16 cellular contexts compared by ENCODE assay signal in genomic region chr3:13598926-13599886, GRCh38. TPM values are rescaled to one million over a fixed set of nuclear protein-coding genes. Genes with fewer than 3 reads are reported as not detected.
A peak's percentile ranks its signal among the peaks of the same experiment; 100 is the strongest.
DNase-seq lines count a peak whose midpoint lies in the region; ATAC-seq, FAIRE-seq and TF ChIP-seq lines count a peak whose summit lies in the region.
"Had no signal": no experiment of that assay in that cellular context is flagged by ENCODE, and none has a peak within 500 bp of the region (broad histone marks: within the 10 kb centered on the region; RNA-seq: fewer than 3 reads in every experiment).

No MANE protein-coding gene starts in this region.

- peaks cover 36% of the 10 kb centered on the region for H3K4me1 Mint-ChIP-seq in MCF 10A (ENCODE audit: insufficient read depth, unreplicated experiment)
- H3K4me1 Mint-ChIP-seq: stimulated activated effector memory CD8-positive, alpha-beta T cell treated with anti-CD3 and anti-CD28 coated beads, Interleukin-12 subunit alpha, Interleukin-12 subunit beta, amount 100 ng/mL, for 72 hours had no signal

- intact Hi-C loops in MCF 10A (cut with micrococcal nuclease), result no loop called here
- intact Hi-C loops in breast epithelium (cut with DNase I; ENCODE audit: low total_unique reads), result no loop called here
- intact Hi-C loops in aorta (cut with DNase I), result no loop called here

- H3K9me3 ChIP-seq in breast epithelium (no peaks in the 10 kb centered on the region), aorta (ENCODE audit: control insufficient read depth, low read length) (no peaks in the 10 kb centered on the region), gastroesophageal sphincter (no peaks in the 10 kb centered on the region)

- no peak overlapping the region for H3K4me3 ChIP-seq in breast epithelium
- no peak overlapping the region for H3K4me3 ChIP-seq in bronchial epithelial cell (ENCODE audit: low read depth, low read length)
- H3K4me3 ChIP-seq in aorta (ENCODE audit: low read length in 2 of 2), result no peak overlapping the region
- no peak overlapping the region for H3K4me3 ChIP-seq in gastroesophageal sphincter

- H3K27me3 ChIP-seq in breast epithelium (no peaks in the 10 kb centered on the region), bronchial epithelial cell (ENCODE audit: control insufficient read depth, insufficient read depth, low read length) (no peaks in the 10 kb centered on the region), aorta (ENCODE audit: control insufficient read depth in 1 of 2, insufficient read depth in 2 of 2, low read length in 1 of 2) (no peaks in the 10 kb centered on the region), gastroesophageal sphincter (peaks cover 26% of the 10 kb centered on the region)

- no peak overlapping the region for H3K4me3 Mint-ChIP-seq in MCF 10A (ENCODE audit: unreplicated experiment)
- H3K4me3 Mint-ChIP-seq: nephron progenitor cell; stimulated activated effector memory CD8-positive, alpha-beta T cell treated with anti-CD3 and anti-CD28 coated beads, Interleukin-12 subunit alpha, Interleukin-12 subunit beta, amount 100 ng/mL, for 72 hours had no signal

- no peaks in the 10 kb centered on the region for H3K9me3 Mint-ChIP-seq in MCF 10A (ENCODE audit: unreplicated experiment)
- H3K9me3 Mint-ChIP-seq: stimulated activated effector memory CD8-positive, alpha-beta T cell treated with anti-CD3 and anti-CD28 coated beads, Interleukin-12 subunit alpha, Interleukin-12 subunit beta, amount 100 ng/mL, for 72 hours had no signal

- TF ChIP-seq CTCF in MCF 10A (IDR thresholded peaks at IDR 0.05; ENCODE audit: unreplicated experiment), result no peak
- no peak for TF ChIP-seq CTCF in breast epithelium (IDR thresholded peaks at IDR 0.05)
- no peak for TF ChIP-seq CTCF in bronchial epithelial cell (IDR thresholded peaks at IDR 0.05; ENCODE audit: insufficient read depth, low read length, severe bottlenecking)
- TF ChIP-seq CTCF in gastroesophageal sphincter (IDR thresholded peaks at IDR 0.05), result no peak

- ATAC-seq in aorta (ENCODE audit: low FRiP score) (peak; percentile 9), gastroesophageal sphincter (no peak)

- TF ChIP-seq EP300 in gastroesophageal sphincter (IDR thresholded peaks at IDR 0.05), result no peak

- no TSS peak for BruUV-seq in MCF 10A (replicated peaks; lab: Mats Ljungman, UMichigan)

- H3K27ac Mint-ChIP-seq in MCF 10A (ENCODE audit: low read depth, unreplicated experiment), result peak overlapping the region; percentile 95
- H3K27ac Mint-ChIP-seq: stimulated activated effector memory CD8-positive, alpha-beta T cell treated with anti-CD3 and anti-CD28 coated beads, Interleukin-12 subunit alpha, Interleukin-12 subunit beta, amount 100 ng/mL, for 72 hours had no signal

- no peak for FAIRE-seq in bronchial epithelial cell (lab: Jason Lieb, UNC)

- no peak for TF ChIP-seq POLR2A in breast epithelium (IDR thresholded peaks at IDR 0.05)
- TF ChIP-seq POLR2A in gastroesophageal sphincter (IDR thresholded peaks at IDR 0.05), result no peak

- POLR2A ChIA-PET in MCF 10A (lab: Yijun Ruan, JAX), result interaction anchor here (0.6 kb wide), 1 partner anchor 38 kb away, joined by 3 read pairs; no protein-coding TSS in a partner anchor

- CTCF ChIA-PET in MCF 10A (lab: Yijun Ruan, JAX), result interaction anchor here (0.6 to 1.1 kb wide), 3 partner anchors 53 to 129 kb away, joined by 3 to 4 read pairs (median 3); no protein-coding TSS in a partner anchor

- 70 to 74% methylated on average over 10 of the region's 10 CpGs for WGBS in aorta, 2 donors
- WGBS in gastroesophageal sphincter (ENCODE audit: low coverage in 1 of 2), 2 donors, result 55 to 70% methylated on average over 6 to 10 of the region's 10 CpGs

- DNase-seq in MCF 10A (ENCODE audit: unreplicated experiment) (peak; percentile 38), breast epithelium (ENCODE audit: low spot score in 2 of 2) (no peak), bronchial epithelial cell (ENCODE audit: low read depth) (peak; percentile 37), iris pigment epithelial cell (ENCODE audit: low read depth) (peak; percentile 5), aorta (peak in 1 of 2 donors; percentile 68), dermis blood vessel endothelial cell (no peak), middle frontal gyrus (ENCODE audit: extremely low spot score, low spot score) (no peak)
- DNase-seq: 8988T; activated CD8-positive, alpha-beta memory T cell treated with anti-CD3 and anti-CD28 coated beads for 24 hours; DMS153; effector CD8-positive, alpha-beta T cell; NCI-H1092 treated with DMSO at 0.1 percent for 48 hours; nephron progenitor cell had no signal

- H3K4me1 ChIP-seq in breast epithelium (no peaks in the 10 kb centered on the region), aorta (ENCODE audit: control insufficient read depth in 1 of 2, insufficient read depth in 2 of 2, low read length in 2 of 2) (no peaks in the 10 kb centered on the region), gastroesophageal sphincter (peaks cover 0 to 32% (median 11%) of the 10 kb centered on the region in 3 donors)

- H3K36me3 Mint-ChIP-seq in MCF 10A (ENCODE audit: insufficient read depth, unreplicated experiment), result no peaks in the 10 kb centered on the region
- H3K36me3 Mint-ChIP-seq: stimulated activated effector memory CD8-positive, alpha-beta T cell treated with anti-CD3 and anti-CD28 coated beads, Interleukin-12 subunit alpha, Interleukin-12 subunit beta, amount 100 ng/mL, for 72 hours had no signal

- H3K36me3 ChIP-seq in breast epithelium, result no peaks in the 10 kb centered on the region
- no peaks in the 10 kb centered on the region for H3K36me3 ChIP-seq in bronchial epithelial cell (ENCODE audit: control insufficient read depth, insufficient read depth, low read length)
- no peaks in the 10 kb centered on the region for H3K36me3 ChIP-seq in aorta (ENCODE audit: control insufficient read depth in 1 of 2, insufficient read depth in 2 of 2, low read length in 1 of 2)
- no peaks in the 10 kb centered on the region for H3K36me3 ChIP-seq in gastroesophageal sphincter

- H3K27ac ChIP-seq in breast epithelium (peak overlapping the region in 1 of 2 donors; percentile 3), aorta (ENCODE audit: low read depth in 1 of 2, low read length in 2 of 2) (no peak overlapping the region), gastroesophageal sphincter (no peak overlapping the region)

- no peaks in the 10 kb centered on the region for H3K27me3 Mint-ChIP-seq in MCF 10A (ENCODE audit: insufficient read depth, unreplicated experiment)

RNA-seq across cellular contexts. Expression of gene FBLN2, which starts 50.3 kb away (rescaled TPM):
- not detected in 2 replicates for total RNA-seq in MCF 10A (2022)
- total RNA-seq in breast epithelium, result 100 to 1,000 TPM in 1 of 3 donors, 10 to 100 TPM in 2; 43.5 to 663 (median 81.3) TPM
- total RNA-seq in bronchial epithelial cell, result 3.8 and 4.7 TPM in 2 replicates
- 100 to 1,000 TPM; 117 to 494 TPM for total RNA-seq in aorta
- polyA plus RNA-seq in aorta, result 10 to 100 TPM; 16.7 to 19.9 TPM
- total RNA-seq in dermis blood vessel endothelial cell, result 9.4 and 16.5 TPM in 2 replicates
- 100 to 1,000 TPM in 3 of 4 donors, 10 to 100 TPM in 1; 85.9 to 187 (median 117) TPM for total RNA-seq in gastroesophageal sphincter
- total RNA-seq: T-helper 1 cell treated with Interleukin-12 subunit alpha and Interleukin-12 subunit beta and Interleukin-4 antibody, amounts not matched to agents 30 ng/mL and 1 ng/mL, for 36 hours had no signal

Comparison
In these comparisons a context has a peak if more than half of its experiments do, and no peak if none do; other contexts are left out.
1. DNase-seq: peak in MCF 10A (single experiment), bronchial epithelial cell (single experiment) and iris pigment epithelial cell (single experiment); none in breast epithelium (0 of 2), dermis blood vessel endothelial cell (single experiment) and middle frontal gyrus (single experiment).